Comparison of ENCODE assay signal across 8 cellular contexts in the genomic region with DNA sequence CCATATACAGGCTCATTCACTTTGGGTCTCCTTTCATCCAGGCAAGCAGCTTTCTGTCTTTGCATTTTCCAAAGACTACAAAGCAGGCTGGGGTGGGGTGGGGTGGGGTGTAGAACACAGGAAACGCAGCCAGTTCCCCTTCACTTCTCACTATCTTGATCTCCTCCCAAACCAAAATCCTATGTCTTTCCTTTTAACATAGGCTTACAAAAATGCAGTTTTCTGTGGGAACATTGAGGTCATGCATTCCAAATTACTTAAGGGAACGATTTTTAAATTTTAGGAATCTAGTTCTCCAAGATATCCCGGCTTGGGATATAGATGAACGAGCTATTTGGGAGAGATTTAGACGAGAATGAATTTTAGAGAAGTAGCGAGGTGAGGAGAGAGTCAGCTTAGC. TPM values are rescaled to one million over a fixed set of nuclear protein-coding genes. Genes with fewer than 3 reads are reported as not detected.
DNase-seq lines count a peak whose midpoint lies in the region; ATAC-seq and TF ChIP-seq lines count a peak whose summit lies in the region.

No MANE protein-coding gene starts in this region.

- no peak for DNase-seq in GM12865 (ENCODE audit: low read depth)
- no peak for DNase-seq in T-helper 17 cell
- DNase-seq in fibroblast of pulmonary artery (ENCODE audit: low read depth) = peak; percentile 55
- no peak for DNase-seq in skeletal muscle cell (ENCODE audit: low read depth)
- no peak for DNase-seq in NCI-H1694 treated with DMSO at 0.1 percent for 48 hours (lab: John Stamatoyannopoulos, UW)
- no peak for DNase-seq in head of caudate nucleus
- DNase-seq in GF-D8 (lab: John Stamatoyannopoulos, UW) = no peak

- peak overlapping the region; percentile 97 for H3K27ac Mint-ChIP-seq in T-helper 17 cell

- H3K36me3 Mint-ChIP-seq in T-helper 17 cell (ENCODE audit: low read depth) = peaks cover 8% of the 10 kb centered on the region

- H3K4me3 Mint-ChIP-seq in T-helper 17 cell = peak overlapping the region; percentile 98

- TF ChIP-seq CTCF in GM12865 (IDR thresholded peaks at IDR 0.05; ENCODE audit: insufficient read depth, low read depth, low read length, missing control alignments) = no peak
- TF ChIP-seq CTCF in fibroblast of pulmonary artery (IDR thresholded peaks at IDR 0.05; ENCODE audit: low read length, missing control alignments) = no peak

- H3K4me3 ChIP-seq in GM12865 (ENCODE audit: low read depth, low read length) = peak overlapping the region; percentile 58
- peak overlapping the region; percentile 90 for H3K4me3 ChIP-seq in fibroblast of pulmonary artery (replicated peaks; ENCODE audit: low read depth, low read length)
- peak overlapping the region; percentile 98 for H3K4me3 ChIP-seq in skeletal muscle cell (ENCODE audit: low read depth, low read length)

- H3K27me3 Mint-ChIP-seq in T-helper 17 cell = no peaks in the 10 kb centered on the region

- peaks cover 21% of the 10 kb centered on the region for H3K4me1 Mint-ChIP-seq in T-helper 17 cell

- H3K9me3 ChIP-seq in T-helper 17 cell (ENCODE audit: control insufficient read depth, low read length, poor library complexity, severe bottlenecking) = no peaks in the 10 kb centered on the region

- no peak for ATAC-seq in T-helper 17 cell
- no peak for ATAC-seq in GM18519 (IDR thresholded peaks at IDR 0.05; ENCODE audit: low FRiP score, unreplicated experiment)

- intact Hi-C loops in head of caudate nucleus (cut with DNase I) = loop anchor here (5.0 kb wide), 2 partner anchors 45 to 60 kb away; a partner anchor contains a TSS

RNA-seq across cellular contexts. Expression of a gene that starts 0.9 kb away (rescaled TPM):
- total RNA-seq in T-helper 17 cell = 10 to 100 TPM; 23.4 to 27.7 TPM

RNA-seq across cellular contexts. Expression of a gene that starts 46.3 kb away (rescaled TPM):
- 10 to 100 TPM; 17.7 to 25.9 TPM for total RNA-seq in T-helper 17 cell

RNA-seq across cellular contexts. Expression of a gene that starts 58.5 kb away (rescaled TPM):
- total RNA-seq in T-helper 17 cell = 10 to 100 TPM; 19.6 to 21.4 TPM
